1 cellular context compared by ENCODE assay signal in genomic region chr18:52465391-52465790, GRCh38.
TF ChIP-seq lines count a peak whose summit lies in the region.

No MANE protein-coding gene starts in this region.

TF ChIP-seq in GM23338, 12 proteins besides CTCF, POLR2A, EP300 and RAD21 (continued from another document):
- TF ChIP-seq ZNF462 (CRISPR knock-in tag; IDR thresholded peaks at IDR 0.05) (no peak), NANOG (IDR thresholded peaks at IDR 0.05; ENCODE audit: borderline replicate concordance) (no peak), JUNB (IDR thresholded peaks at IDR 0.05; ENCODE audit: unreplicated experiment) (no peak), ETS1 (IDR thresholded peaks at IDR 0.05) (no peak), ZNF114 (CRISPR knock-in tag; IDR thresholded peaks at IDR 0.05) (no peak), EZH2 (IDR thresholded peaks at IDR 0.05; ENCODE audit: low read depth, unreplicated experiment) (no peak), STAT1 (IDR thresholded peaks at IDR 0.05; ENCODE audit: unreplicated experiment) (no peak), CREB1 (CRISPR knock-in tag; IDR thresholded peaks at IDR 0.05; ENCODE audit: low read depth) (no peak), EZH2phosphoT487 (IDR thresholded peaks at IDR 0.05; ENCODE audit: unreplicated experiment) (no peak)
